ENCODE assay signal across 9 cellular contexts in genomic region chr16:70253291-70254094, GRCh38. TPM values are rescaled to one million over a fixed set of nuclear protein-coding genes. Genes with fewer than 3 reads are reported as not detected.
DNase-seq lines count a peak whose midpoint lies in the region; ATAC-seq, FAIRE-seq and TF ChIP-seq lines count a peak whose summit lies in the region.
"Had no signal": no experiment of that assay in that cellular context is flagged by ENCODE, and none has a peak within 500 bp of the region (broad histone marks: within the 10 kb centered on the region; RNA-seq: fewer than 3 reads in every experiment).

No MANE protein-coding gene starts in this region.

- no peaks in the 10 kb centered on the region for H3K27me3 Mint-ChIP-seq in natural killer cell (ENCODE audit: low read depth in 2 of 2)
- no peaks in the 10 kb centered on the region for H3K27me3 Mint-ChIP-seq in natural killer cell treated with Interleukin-12 subunit alpha and Interleukin-12 subunit beta and Interleukin-15 and Interleukin-18, amount 100 ng/mL, for 72 hours
- no peaks in the 10 kb centered on the region for H3K27me3 Mint-ChIP-seq in activated T-helper 1 cell treated with anti-CD3 and anti-CD28 coated beads, Interleukin-12 subunit alpha, Interleukin-12 subunit beta, Interleukin-2, Interleukin-4 antibody, amounts not matched to agents 30 ng/mL and 10 ng/mL and 1 ng/mL, durations not matched to agents 14 hours and 24 hours and 36 hours (ENCODE audit: insufficient read depth)

- ATAC-seq in natural killer cell (no peak), HG02610 (IDR thresholded peaks at IDR 0.05; ENCODE audit: unreplicated experiment) (no peak)
- no peak for ATAC-seq in natural killer cell treated with Interleukin-12 subunit alpha and Interleukin-12 subunit beta and Interleukin-15 and Interleukin-18, amount 100 ng/mL, for 72 hours

- H3K9me3 ChIP-seq in Peyer's patch: no peaks in the 10 kb centered on the region
- H3K9me3 ChIP-seq: HAP-1 had no signal

- no peak overlapping the region for H3K4me3 Mint-ChIP-seq in natural killer cell
- no peak overlapping the region for H3K4me3 Mint-ChIP-seq in natural killer cell treated with Interleukin-12 subunit alpha and Interleukin-12 subunit beta and Interleukin-15 and Interleukin-18, amount 100 ng/mL, for 72 hours
- H3K4me3 Mint-ChIP-seq in activated T-helper 1 cell treated with anti-CD3 and anti-CD28 coated beads, Interleukin-12 subunit alpha, Interleukin-12 subunit beta, Interleukin-2, Interleukin-4 antibody, amounts not matched to agents 30 ng/mL and 10 ng/mL and 1 ng/mL, durations not matched to agents 14 hours and 24 hours and 36 hours: no peak overlapping the region

- H3K9me3 Mint-ChIP-seq in natural killer cell: no peaks in the 10 kb centered on the region
- no peaks in the 10 kb centered on the region for H3K9me3 Mint-ChIP-seq in natural killer cell treated with Interleukin-12 subunit alpha and Interleukin-12 subunit beta and Interleukin-15 and Interleukin-18, amount 100 ng/mL, for 72 hours
- H3K9me3 Mint-ChIP-seq in activated T-helper 1 cell treated with anti-CD3 and anti-CD28 coated beads, Interleukin-12 subunit alpha, Interleukin-12 subunit beta, Interleukin-2, Interleukin-4 antibody, amounts not matched to agents 30 ng/mL and 10 ng/mL and 1 ng/mL, durations not matched to agents 14 hours and 24 hours and 36 hours: no peaks in the 10 kb centered on the region

- peaks cover 0 to 21% (median 9%) of the 10 kb centered on the region in 4 donors for H3K4me1 ChIP-seq in Peyer's patch

- peaks cover 0 to 12% of the 10 kb centered on the region in 2 donors for H3K4me1 Mint-ChIP-seq in natural killer cell
- peaks cover 8 to 14% of the 10 kb centered on the region in 2 donors for H3K4me1 Mint-ChIP-seq in natural killer cell treated with Interleukin-12 subunit alpha and Interleukin-12 subunit beta and Interleukin-15 and Interleukin-18, amount 100 ng/mL, for 72 hours (ENCODE audit: low read depth in 2 of 2)
- H3K4me1 Mint-ChIP-seq in activated T-helper 1 cell treated with anti-CD3 and anti-CD28 coated beads, Interleukin-12 subunit alpha, Interleukin-12 subunit beta, Interleukin-2, Interleukin-4 antibody, amounts not matched to agents 30 ng/mL and 10 ng/mL and 1 ng/mL, durations not matched to agents 14 hours and 24 hours and 36 hours (ENCODE audit: low read depth): peaks cover 10% of the 10 kb centered on the region

- H3K4me3 ChIP-seq in Peyer's patch (no peak overlapping the region), bronchial epithelial cell (ENCODE audit: low read depth, low read length) (no peak overlapping the region)
- H3K4me3 ChIP-seq: HAP-1 had no signal

- intact Hi-C loops in natural killer cell (cut with micrococcal nuclease): loop anchor here (2.0 kb wide), 1 partner anchor 93 kb away; the partner anchor contains the start of gene DDX19A
- intact Hi-C loops in activated T-helper 1 cell treated with anti-CD3 and anti-CD28 coated beads, Interleukin-12 subunit alpha, Interleukin-12 subunit beta, Interleukin-2, Interleukin-4 antibody, amounts not matched to agents 30 ng/mL and 10 ng/mL and 1 ng/mL, durations not matched to agents 14 hours and 24 hours and 36 hours (cut with micrococcal nuclease): loop anchor here (2.0 to 5.0 kb wide), 4 partner anchors 93 to 199 kb away; partner anchors contain the start of genes DDX19A, FCSK and ST3GAL2

- no peak for TF ChIP-seq POLR2A in Peyer's patch (IDR thresholded peaks at IDR 0.05)

- peak; percentile 53 for TF ChIP-seq CTCF in natural killer cell (IDR thresholded peaks at IDR 0.05)
- peak; percentile 23 to 54 (median 44) for TF ChIP-seq CTCF in Peyer's patch (IDR thresholded peaks at IDR 0.05)
- peak; percentile 61 for TF ChIP-seq CTCF in bronchial epithelial cell (IDR thresholded peaks at IDR 0.05; ENCODE audit: insufficient read depth, low read length, severe bottlenecking)

- no peaks in the 10 kb centered on the region for H3K36me3 Mint-ChIP-seq in natural killer cell
- no peaks in the 10 kb centered on the region for H3K36me3 Mint-ChIP-seq in natural killer cell treated with Interleukin-12 subunit alpha and Interleukin-12 subunit beta and Interleukin-15 and Interleukin-18, amount 100 ng/mL, for 72 hours
- H3K36me3 Mint-ChIP-seq in activated T-helper 1 cell treated with anti-CD3 and anti-CD28 coated beads, Interleukin-12 subunit alpha, Interleukin-12 subunit beta, Interleukin-2, Interleukin-4 antibody, amounts not matched to agents 30 ng/mL and 10 ng/mL and 1 ng/mL, durations not matched to agents 14 hours and 24 hours and 36 hours (ENCODE audit: low read depth): peaks cover 36% of the 10 kb centered on the region

- H3K36me3 ChIP-seq in Peyer's patch (peaks cover 0 to 57% (median 3%) of the 10 kb centered on the region in 3 donors), bronchial epithelial cell (ENCODE audit: control insufficient read depth, insufficient read depth, low read length) (peaks cover 48% of the 10 kb centered on the region)

- H3K27ac Mint-ChIP-seq in natural killer cell: no peak overlapping the region
- H3K27ac Mint-ChIP-seq in natural killer cell treated with Interleukin-12 subunit alpha and Interleukin-12 subunit beta and Interleukin-15 and Interleukin-18, amount 100 ng/mL, for 72 hours: no peak overlapping the region
- H3K27ac Mint-ChIP-seq in activated T-helper 1 cell treated with anti-CD3 and anti-CD28 coated beads, Interleukin-12 subunit alpha, Interleukin-12 subunit beta, Interleukin-2, Interleukin-4 antibody, amounts not matched to agents 30 ng/mL and 10 ng/mL and 1 ng/mL, durations not matched to agents 14 hours and 24 hours and 36 hours: no peak overlapping the region

- FAIRE-seq in bronchial epithelial cell (lab: Jason Lieb, UNC): no peak

- no peak for DNase-seq in natural killer cell
- no peak for DNase-seq in natural killer cell treated with Interleukin-12 subunit alpha and Interleukin-12 subunit beta and Interleukin-15 and Interleukin-18, amount 100 ng/mL, for 72 hours (ENCODE audit: low spot score)
- DNase-seq in Peyer's patch: peak in 2 of 3 donors; percentile 34 to 66
- peak; percentile 33 for DNase-seq in bronchial epithelial cell (ENCODE audit: low read depth)
- peak; percentile 46 for DNase-seq in myocyte (ENCODE audit: low read depth)
- DNase-seq in NCI-H748 (lab: John Stamatoyannopoulos, UW; ENCODE audit: unreplicated experiment): no peak
- DNase-seq in activated T-helper 1 cell treated with anti-CD3 and anti-CD28 coated beads, Interleukin-12 subunit alpha, Interleukin-12 subunit beta, Interleukin-2, Interleukin-4 antibody, amounts not matched to agents 30 ng/mL and 10 ng/mL and 1 ng/mL, durations not matched to agents 14 hours and 24 hours and 36 hours (ENCODE audit: low spot score): no peak

- no peaks in the 10 kb centered on the region for H3K27me3 ChIP-seq in Peyer's patch
- no peaks in the 10 kb centered on the region for H3K27me3 ChIP-seq in bronchial epithelial cell (ENCODE audit: control insufficient read depth, insufficient read depth, low read length)

- H3K27ac ChIP-seq in Peyer's patch: no peak overlapping the region

RNA-seq across cellular contexts. Expression of gene EXOSC6, which starts 1.8 kb away (rescaled TPM):
- 10 to 100 TPM; 26.4 to 27.6 (median 27.3) TPM for total RNA-seq in natural killer cell
- 10 to 100 TPM; 29.0 to 57.0 TPM for total RNA-seq in natural killer cell treated with Interleukin-12 subunit alpha and Interleukin-12 subunit beta and Interleukin-15 and Interleukin-18, amount 100 ng/mL, for 72 hours
- 10 to 100 TPM; 15.7 to 33.4 (median 20.9) TPM for total RNA-seq in Peyer's patch
- 31.3 and 54.0 TPM in 2 replicates for total RNA-seq in bronchial epithelial cell
- total RNA-seq in myocyte: 33.4 and 45.5 TPM in 2 replicates
- 23.5 TPM for polyA plus RNA-seq in myocyte (2012)
- total RNA-seq in activated T-helper 1 cell treated with anti-CD3 and anti-CD28 coated beads, Interleukin-12 subunit alpha, Interleukin-12 subunit beta, Interleukin-2, Interleukin-4 antibody, amounts not matched to agents 30 ng/mL and 10 ng/mL and 1 ng/mL, durations not matched to agents 14 hours and 24 hours and 36 hours: 40.5 and 42.1 TPM in 2 replicates

RNA-seq across cellular contexts. Expression of gene AARS1, which starts 35.8 kb away (rescaled TPM):
- total RNA-seq in natural killer cell: 10 to 100 TPM; 19.8 to 29.9 (median 26.1) TPM
- total RNA-seq in natural killer cell treated with Interleukin-12 subunit alpha and Interleukin-12 subunit beta and Interleukin-15 and Interleukin-18, amount 100 ng/mL, for 72 hours: 100 to 1,000 TPM; 109 to 130 TPM
- total RNA-seq in Peyer's patch: 100 to 1,000 TPM in 1 of 4 donors, 10 to 100 TPM in 3; 30.3 to 102 (median 59.1) TPM
- total RNA-seq in bronchial epithelial cell: 338 and 446 TPM in 2 replicates
- 91.5 and 92.1 TPM in 2 replicates for total RNA-seq in myocyte
- 133 TPM for polyA plus RNA-seq in myocyte (2012)
- total RNA-seq in activated T-helper 1 cell treated with anti-CD3 and anti-CD28 coated beads, Interleukin-12 subunit alpha, Interleukin-12 subunit beta, Interleukin-2, Interleukin-4 antibody, amounts not matched to agents 30 ng/mL and 10 ng/mL and 1 ng/mL, durations not matched to agents 14 hours and 24 hours and 36 hours: 109 and 111 TPM in 2 replicates

RNA-seq across cellular contexts. Expression of gene DDX19B, which starts 45.5 kb away (rescaled TPM):
- total RNA-seq in natural killer cell (10 to 100 TPM; 39.9 to 52.6 (median 48.8) TPM), Peyer's patch (10 to 100 TPM; 26.2 to 53.4 (median 42.1) TPM), bronchial epithelial cell (31.6 and 41.3 TPM in 2 replicates), myocyte (20.7 and 22.3 TPM in 2 replicates)
- 10 to 100 TPM; 34.6 to 42.3 TPM for total RNA-seq in natural killer cell treated with Interleukin-12 subunit alpha and Interleukin-12 subunit beta and Interleukin-15 and Interleukin-18, amount 100 ng/mL, for 72 hours
- 26.6 TPM for polyA plus RNA-seq in myocyte (2012)
- 28.0 and 31.2 TPM in 2 replicates for total RNA-seq in activated T-helper 1 cell treated with anti-CD3 and anti-CD28 coated beads, Interleukin-12 subunit alpha, Interleukin-12 subunit beta, Interleukin-2, Interleukin-4 antibody, amounts not matched to agents 30 ng/mL and 10 ng/mL and 1 ng/mL, durations not matched to agents 14 hours and 24 hours and 36 hours

Comparison
In these comparisons a context has a peak if more than half of its experiments do, and no peak if none do; other contexts are left out.
1. DNase-seq: peak in Peyer's patch (2 of 3), bronchial epithelial cell (single experiment) and myocyte (single experiment); none in natural killer cell (single experiment), natural killer cell treated with Interleukin-12 subunit alpha and Interleukin-12 subunit beta and Interleukin-15 and Interleukin-18, amount 100 ng/mL, for 72 hours (single experiment), NCI-H748 (single experiment) and activated T-helper 1 cell treated with anti-CD3 and anti-CD28 coated beads, Interleukin-12 subunit alpha, Interleukin-12 subunit beta, Interleukin-2, Interleukin-4 antibody, amounts not matched to agents 30 ng/mL and 10 ng/mL and 1 ng/mL, durations not matched to agents 14 hours and 24 hours and 36 hours (single experiment).
2. Peak in every context shown above with its lines, with median percentiles within 50 percentile points of each other: CTCF ChIP-seq.